1 cellular context compared by ENCODE assay signal in the genomic region with DNA sequence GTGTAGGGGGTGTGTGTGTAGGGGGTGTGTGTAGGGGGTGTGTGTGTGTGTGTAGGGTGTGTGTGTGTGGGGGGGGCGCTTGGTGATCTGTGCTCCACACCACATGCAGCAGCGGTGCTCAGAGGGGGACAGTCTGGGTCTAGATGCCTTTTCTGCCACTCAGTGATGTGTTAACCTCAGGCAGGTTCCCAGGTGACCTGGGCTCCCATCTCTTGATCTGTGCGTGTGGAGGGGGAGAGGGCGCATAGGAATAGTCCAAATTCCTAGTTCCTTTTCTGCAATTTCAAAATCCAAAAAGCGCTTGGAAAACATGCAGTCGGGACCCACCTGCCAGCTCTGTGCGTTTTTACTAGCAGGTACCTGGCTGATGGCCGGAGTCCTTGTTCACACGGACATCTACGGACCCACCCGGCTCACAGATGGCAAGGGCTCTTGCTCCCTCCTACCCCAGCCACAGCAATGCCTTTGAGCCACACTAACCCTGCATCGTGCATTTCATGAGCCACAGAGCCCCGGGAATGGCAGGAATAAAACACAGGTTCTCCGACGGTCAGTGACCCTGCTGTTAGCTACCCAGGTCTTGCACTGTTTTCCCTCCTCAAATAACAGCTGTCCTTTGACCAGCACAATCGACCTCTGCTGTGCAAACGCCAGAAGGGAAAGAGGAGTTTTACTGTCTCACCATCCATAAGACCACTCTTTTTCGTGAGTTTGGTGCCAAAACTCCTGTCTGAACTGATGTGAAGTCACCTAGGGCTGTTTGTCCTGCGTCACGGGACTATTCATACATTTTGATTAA.
TF ChIP-seq lines count a peak whose summit lies in the region.

No MANE protein-coding gene starts in this region.

TF ChIP-seq in HepG2, 621 proteins besides CTCF, POLR2A, EP300 and RAD21 (continued from another document):
- TF ChIP-seq, protein P1, sequence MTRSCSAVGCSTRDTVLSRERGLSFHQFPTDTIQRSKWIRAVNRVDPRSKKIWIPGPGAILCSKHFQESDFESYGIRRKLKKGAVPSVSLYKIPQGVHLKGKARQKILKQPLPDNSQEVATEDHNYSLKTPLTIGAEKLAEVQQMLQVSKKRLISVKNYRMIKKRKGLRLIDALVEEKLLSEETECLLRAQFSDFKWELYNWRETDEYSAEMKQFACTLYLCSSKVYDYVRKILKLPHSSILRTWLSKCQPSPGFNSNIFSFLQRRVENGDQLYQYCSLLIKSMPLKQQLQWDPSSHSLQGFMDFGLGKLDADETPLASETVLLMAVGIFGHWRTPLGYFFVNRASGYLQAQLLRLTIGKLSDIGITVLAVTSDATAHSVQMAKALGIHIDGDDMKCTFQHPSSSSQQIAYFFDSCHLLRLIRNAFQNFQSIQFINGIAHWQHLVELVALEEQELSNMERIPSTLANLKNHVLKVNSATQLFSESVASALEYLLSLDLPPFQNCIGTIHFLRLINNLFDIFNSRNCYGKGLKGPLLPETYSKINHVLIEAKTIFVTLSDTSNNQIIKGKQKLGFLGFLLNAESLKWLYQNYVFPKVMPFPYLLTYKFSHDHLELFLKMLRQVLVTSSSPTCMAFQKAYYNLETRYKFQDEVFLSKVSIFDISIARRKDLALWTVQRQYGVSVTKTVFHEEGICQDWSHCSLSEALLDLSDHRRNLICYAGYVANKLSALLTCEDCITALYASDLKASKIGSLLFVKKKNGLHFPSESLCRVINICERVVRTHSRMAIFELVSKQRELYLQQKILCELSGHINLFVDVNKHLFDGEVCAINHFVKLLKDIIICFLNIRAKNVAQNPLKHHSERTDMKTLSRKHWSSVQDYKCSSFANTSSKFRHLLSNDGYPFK (CRISPR knock-in tag; IDR thresholded peaks at IDR 0.05; ENCODE audit: borderline replicate concordance): no peak
- TF ChIP-seq ZNF569 (CRISPR knock-in tag; IDR thresholded peaks at IDR 0.05; ENCODE audit: borderline replicate concordance) (no peak), FOXK1 (CRISPR knock-in tag; IDR thresholded peaks at IDR 0.05; ENCODE audit: borderline replicate concordance, low read depth) (no peak), ZNF563 (CRISPR knock-in tag; IDR thresholded peaks at IDR 0.05) (no peak), HNF4A (CRISPR knock-in tag; IDR thresholded peaks at IDR 0.05) (peak; percentile 16; the same call in 1 of the 2 replicates), ZNF777 (CRISPR knock-in tag; IDR thresholded peaks at IDR 0.05) (peak; percentile 20; the same call in 1 of the 2 replicates), ZNF468 (CRISPR knock-in tag; IDR thresholded peaks at IDR 0.05) (no peak), ZBTB7B (CRISPR knock-in tag; IDR thresholded peaks at IDR 0.05) (no peak), ZNF674 (CRISPR knock-in tag; IDR thresholded peaks at IDR 0.05; ENCODE audit: low read depth) (no peak)
- TF ChIP-seq, protein P2, sequence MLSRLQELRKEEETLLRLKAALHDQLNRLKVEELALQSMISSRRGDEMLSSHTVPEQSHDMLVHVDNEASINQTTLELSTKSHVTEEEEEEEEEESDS (CRISPR knock-in tag; IDR thresholded peaks at IDR 0.05; ENCODE audit: borderline replicate concordance): no peak
- TF ChIP-seq, protein P3, sequence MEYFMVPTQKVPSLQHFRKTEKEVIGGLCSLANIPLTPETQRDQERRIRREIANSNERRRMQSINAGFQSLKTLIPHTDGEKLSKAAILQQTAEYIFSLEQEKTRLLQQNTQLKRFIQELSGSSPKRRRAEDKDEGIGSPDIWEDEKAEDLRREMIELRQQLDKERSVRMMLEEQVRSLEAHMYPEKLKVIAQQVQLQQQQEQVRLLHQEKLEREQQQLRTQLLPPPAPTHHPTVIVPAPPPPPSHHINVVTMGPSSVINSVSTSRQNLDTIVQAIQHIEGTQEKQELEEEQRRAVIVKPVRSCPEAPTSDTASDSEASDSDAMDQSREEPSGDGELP (IDR thresholded peaks at IDR 0.05; ENCODE audit: borderline replicate concordance, low read depth): peak; percentile 25; the same call in 1 of the 2 replicates
TF ChIP-seq in HepG2: peak in this region for 4.
